In the genomic region with DNA sequence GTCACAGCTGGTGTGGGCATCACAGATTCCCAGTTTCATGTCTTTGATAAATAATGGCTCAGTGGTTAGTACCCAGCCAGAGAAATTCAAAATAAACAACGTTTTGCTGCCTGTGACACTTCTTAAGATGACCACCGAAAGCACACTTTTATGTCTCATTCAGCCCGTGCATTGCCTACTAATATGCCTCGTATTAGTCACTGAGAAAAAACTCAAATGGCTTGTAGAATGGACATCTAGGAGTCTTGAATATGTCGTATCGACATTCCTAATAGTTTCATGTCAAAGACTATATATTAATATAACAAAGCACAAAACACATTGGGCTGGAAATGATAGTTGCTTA, we compare ENCODE assay signal across 13 cellular contexts.
"Had no signal": no experiment of that assay in that cellular context is flagged by ENCODE, and none has a peak within 500 bp of the region (broad histone marks: within the 10 kb centered on the region; RNA-seq: fewer than 3 reads in every experiment).

No MANE protein-coding gene starts in this region.

- H3K4me3 Mint-ChIP-seq: dendritic cell treated with granulocyte-macrophage colony-stimulating factor and Interleukin-4, amounts not matched to agents 40 ng/mL and 50 ng/mL, for 4 days; effector memory CD8-positive, alpha-beta T cell; naive B cell; nephron progenitor cell had no signal

- H3K27me3 Mint-ChIP-seq: dendritic cell treated with granulocyte-macrophage colony-stimulating factor and Interleukin-4, amounts not matched to agents 40 ng/mL and 50 ng/mL, for 4 days; effector memory CD8-positive, alpha-beta T cell; naive B cell had no signal

- H3K4me1 Mint-ChIP-seq: naive B cell had no signal

- H3K4me3 ChIP-seq: esophagus muscularis mucosa, gastroesophageal sphincter, right atrium auricular region, smooth muscle cell had no signal

- DNase-seq: effector memory CD8-positive, alpha-beta T cell; mesendoderm; naive B cell; nephron progenitor cell; posterior cingulate gyrus; stimulated activated CD4-positive, alpha-beta T cell treated with anti-CD3 and anti-CD28 coated beads, Interleukin-2, amount 100 ng/mL, for 48 hours; stimulated activated naive CD4-positive, alpha-beta T cell treated with Interleukin-2 at 50 U/mL for 16 hours; trophoblast cell had no signal

- H3K36me3 Mint-ChIP-seq: naive B cell had no signal

- ATAC-seq: effector memory CD8-positive, alpha-beta T cell; gastroesophageal sphincter had no signal

- H3K27ac Mint-ChIP-seq: dendritic cell treated with granulocyte-macrophage colony-stimulating factor and Interleukin-4, amounts not matched to agents 40 ng/mL and 50 ng/mL, for 4 days; effector memory CD8-positive, alpha-beta T cell; naive B cell; nephron progenitor cell had no signal
